ENCODE assay signal across 1 cellular context in the genomic region with DNA sequence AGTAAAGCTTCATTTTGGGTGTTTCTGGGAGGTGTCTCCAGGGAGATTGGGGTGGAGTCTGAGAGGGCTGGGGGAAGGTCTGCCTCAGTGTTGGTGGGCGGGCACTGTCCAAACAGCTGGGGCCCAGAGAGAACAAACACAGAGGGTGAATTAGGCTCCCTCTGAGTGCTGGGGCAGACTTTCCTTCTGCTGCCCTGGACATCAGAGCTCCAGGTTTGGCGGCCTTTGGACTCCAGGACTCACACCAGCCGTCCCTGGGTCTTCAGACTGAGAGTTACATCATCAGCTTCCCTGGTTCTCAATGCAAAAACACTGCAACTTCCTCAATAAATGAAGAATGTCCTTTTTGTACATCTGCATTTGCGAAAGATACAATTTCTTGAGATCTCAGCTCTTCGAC.
A peak's percentile ranks its signal among the peaks of the same experiment; 100 is the strongest.
TF ChIP-seq lines count a peak whose summit lies in the region.

No MANE protein-coding gene starts in this region.

TF ChIP-seq in HepG2, 621 proteins besides CTCF, POLR2A, EP300 and RAD21 (continued from another document and continues in another):
- TF ChIP-seq, protein P1, sequence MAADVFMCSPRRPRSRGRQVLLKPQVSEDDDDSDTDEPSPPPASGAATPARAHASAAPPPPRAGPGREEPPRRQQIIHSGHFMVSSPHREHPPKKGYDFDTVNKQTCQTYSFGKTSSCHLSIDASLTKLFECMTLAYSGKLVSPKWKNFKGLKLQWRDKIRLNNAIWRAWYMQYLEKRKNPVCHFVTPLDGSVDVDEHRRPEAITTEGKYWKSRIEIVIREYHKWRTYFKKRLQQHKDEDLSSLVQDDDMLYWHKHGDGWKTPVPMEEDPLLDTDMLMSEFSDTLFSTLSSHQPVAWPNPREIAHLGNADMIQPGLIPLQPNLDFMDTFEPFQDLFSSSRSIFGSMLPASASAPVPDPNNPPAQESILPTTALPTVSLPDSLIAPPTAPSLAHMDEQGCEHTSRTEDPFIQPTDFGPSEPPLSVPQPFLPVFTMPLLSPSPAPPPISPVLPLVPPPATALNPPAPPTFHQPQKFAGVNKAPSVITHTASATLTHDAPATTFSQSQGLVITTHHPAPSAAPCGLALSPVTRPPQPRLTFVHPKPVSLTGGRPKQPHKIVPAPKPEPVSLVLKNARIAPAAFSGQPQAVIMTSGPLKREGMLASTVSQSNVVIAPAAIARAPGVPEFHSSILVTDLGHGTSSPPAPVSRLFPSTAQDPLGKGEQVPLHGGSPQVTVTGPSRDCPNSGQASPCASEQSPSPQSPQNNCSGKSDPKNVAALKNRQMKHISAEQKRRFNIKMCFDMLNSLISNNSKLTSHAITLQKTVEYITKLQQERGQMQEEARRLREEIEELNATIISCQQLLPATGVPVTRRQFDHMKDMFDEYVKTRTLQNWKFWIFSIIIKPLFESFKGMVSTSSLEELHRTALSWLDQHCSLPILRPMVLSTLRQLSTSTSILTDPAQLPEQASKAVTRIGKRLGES (CRISPR knock-in tag; IDR thresholded peaks at IDR 0.05; ENCODE audit: borderline replicate concordance) = no peak
- no peak for TF ChIP-seq ZNF451 (CRISPR knock-in tag; IDR thresholded peaks at IDR 0.05)
- no peak for TF ChIP-seq ZFY (CRISPR knock-in tag; IDR thresholded peaks at IDR 0.05)
- no peak for TF ChIP-seq NFYB (CRISPR knock-in tag; IDR thresholded peaks at IDR 0.05)
- TF ChIP-seq ZXDC (CRISPR knock-in tag; IDR thresholded peaks at IDR 0.05) = no peak
- no peak for TF ChIP-seq ZNF615 (CRISPR knock-in tag; IDR thresholded peaks at IDR 0.05; ENCODE audit: borderline replicate concordance)
- TF ChIP-seq HNRNPH1 (optimal IDR thresholded peaks at IDR 0.05; ENCODE audit: low read depth, low read length) = no peak
- TF ChIP-seq, protein P2, sequence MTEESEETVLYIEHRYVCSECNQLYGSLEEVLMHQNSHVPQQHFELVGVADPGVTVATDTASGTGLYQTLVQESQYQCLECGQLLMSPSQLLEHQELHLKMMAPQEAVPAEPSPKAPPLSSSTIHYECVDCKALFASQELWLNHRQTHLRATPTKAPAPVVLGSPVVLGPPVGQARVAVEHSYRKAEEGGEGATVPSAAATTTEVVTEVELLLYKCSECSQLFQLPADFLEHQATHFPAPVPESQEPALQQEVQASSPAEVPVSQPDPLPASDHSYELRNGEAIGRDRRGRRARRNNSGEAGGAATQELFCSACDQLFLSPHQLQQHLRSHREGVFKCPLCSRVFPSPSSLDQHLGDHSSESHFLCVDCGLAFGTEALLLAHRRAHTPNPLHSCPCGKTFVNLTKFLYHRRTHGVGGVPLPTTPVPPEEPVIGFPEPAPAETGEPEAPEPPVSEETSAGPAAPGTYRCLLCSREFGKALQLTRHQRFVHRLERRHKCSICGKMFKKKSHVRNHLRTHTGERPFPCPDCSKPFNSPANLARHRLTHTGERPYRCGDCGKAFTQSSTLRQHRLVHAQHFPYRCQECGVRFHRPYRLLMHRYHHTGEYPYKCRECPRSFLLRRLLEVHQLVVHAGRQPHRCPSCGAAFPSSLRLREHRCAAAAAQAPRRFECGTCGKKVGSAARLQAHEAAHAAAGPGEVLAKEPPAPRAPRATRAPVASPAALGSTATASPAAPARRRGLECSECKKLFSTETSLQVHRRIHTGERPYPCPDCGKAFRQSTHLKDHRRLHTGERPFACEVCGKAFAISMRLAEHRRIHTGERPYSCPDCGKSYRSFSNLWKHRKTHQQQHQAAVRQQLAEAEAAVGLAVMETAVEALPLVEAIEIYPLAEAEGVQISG (CRISPR knock-in tag; IDR thresholded peaks at IDR 0.05) = no peak
- no peak for TF ChIP-seq ZUFSP (CRISPR knock-in tag; IDR thresholded peaks at IDR 0.05; ENCODE audit: borderline replicate concordance)
- TF ChIP-seq, protein P3, sequence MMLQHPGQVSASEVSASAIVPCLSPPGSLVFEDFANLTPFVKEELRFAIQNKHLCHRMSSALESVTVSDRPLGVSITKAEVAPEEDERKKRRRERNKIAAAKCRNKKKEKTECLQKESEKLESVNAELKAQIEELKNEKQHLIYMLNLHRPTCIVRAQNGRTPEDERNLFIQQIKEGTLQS (CRISPR knock-in tag; IDR thresholded peaks at IDR 0.05) = peak; percentile 81
- TF ChIP-seq ZNF850 (CRISPR knock-in tag; conservative IDR thresholded peaks at IDR 0.05) = no peak
- no peak for TF ChIP-seq ZNF235 (CRISPR knock-in tag; IDR thresholded peaks at IDR 0.05; ENCODE audit: borderline replicate concordance)
- TF ChIP-seq TCF12 (IDR thresholded peaks at IDR 0.05) = no peak
- TF ChIP-seq TCF12 (CRISPR knock-in tag; IDR thresholded peaks at IDR 0.05) = no peak
- TF ChIP-seq SP5 (CRISPR knock-in tag; IDR thresholded peaks at IDR 0.05; ENCODE audit: borderline replicate concordance, low read depth) = peak; percentile 78
- TF ChIP-seq HOXA9 (CRISPR knock-in tag; IDR thresholded peaks at IDR 0.05; ENCODE audit: borderline replicate concordance) = no peak
- no peak for TF ChIP-seq YEATS4 (CRISPR knock-in tag; IDR thresholded peaks at IDR 0.05; ENCODE audit: borderline replicate concordance)
- no peak for TF ChIP-seq CHCHD3 (CRISPR knock-in tag; IDR thresholded peaks at IDR 0.05)
- no peak for TF ChIP-seq ZBTB7B (CRISPR knock-in tag; IDR thresholded peaks at IDR 0.05)
- TF ChIP-seq ISX (CRISPR knock-in tag; conservative IDR thresholded peaks at IDR 0.05) = no peak
- no peak for TF ChIP-seq ZNF275 (CRISPR knock-in tag; IDR thresholded peaks at IDR 0.05; ENCODE audit: borderline replicate concordance)
- no peak for TF ChIP-seq KMT2A (CRISPR knock-in tag; IDR thresholded peaks at IDR 0.05)
- no peak for TF ChIP-seq ZKSCAN8 (CRISPR knock-in tag; IDR thresholded peaks at IDR 0.05; ENCODE audit: borderline replicate concordance)
- TF ChIP-seq ZMYM2 (CRISPR knock-in tag; IDR thresholded peaks at IDR 0.05) = no peak
- 0 out of 2 replicates have a peak, but pooled peaks have one; percentile 61 for TF ChIP-seq ZNF772 (CRISPR knock-in tag; IDR thresholded peaks at IDR 0.05)
- no peak for TF ChIP-seq NKX3-1 (CRISPR knock-in tag; IDR thresholded peaks at IDR 0.05)
- TF ChIP-seq, protein P4, sequence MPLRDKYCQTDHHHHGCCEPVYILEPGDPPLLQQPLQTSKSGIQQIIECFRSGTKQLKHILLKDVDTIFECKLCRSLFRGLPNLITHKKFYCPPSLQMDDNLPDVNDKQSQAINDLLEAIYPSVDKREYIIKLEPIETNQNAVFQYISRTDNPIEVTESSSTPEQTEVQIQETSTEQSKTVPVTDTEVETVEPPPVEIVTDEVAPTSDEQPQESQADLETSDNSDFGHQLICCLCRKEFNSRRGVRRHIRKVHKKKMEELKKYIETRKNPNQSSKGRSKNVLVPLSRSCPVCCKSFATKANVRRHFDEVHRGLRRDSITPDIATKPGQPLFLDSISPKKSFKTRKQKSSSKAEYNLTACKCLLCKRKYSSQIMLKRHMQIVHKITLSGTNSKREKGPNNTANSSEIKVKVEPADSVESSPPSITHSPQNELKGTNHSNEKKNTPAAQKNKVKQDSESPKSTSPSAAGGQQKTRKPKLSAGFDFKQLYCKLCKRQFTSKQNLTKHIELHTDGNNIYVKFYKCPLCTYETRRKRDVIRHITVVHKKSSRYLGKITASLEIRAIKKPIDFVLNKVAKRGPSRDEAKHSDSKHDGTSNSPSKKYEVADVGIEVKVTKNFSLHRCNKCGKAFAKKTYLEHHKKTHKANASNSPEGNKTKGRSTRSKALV (CRISPR knock-in tag; IDR thresholded peaks at IDR 0.05) = no peak
- no peak for TF ChIP-seq ZNF674 (CRISPR knock-in tag; IDR thresholded peaks at IDR 0.05; ENCODE audit: low read depth)
- TF ChIP-seq RFX3 (CRISPR knock-in tag; IDR thresholded peaks at IDR 0.05) = no peak
- TF ChIP-seq AGO2 (optimal IDR thresholded peaks at IDR 0.05; ENCODE audit: low read depth, low read length) = no peak
- no peak for TF ChIP-seq STAT5B (CRISPR knock-in tag; IDR thresholded peaks at IDR 0.05)
- no peak for TF ChIP-seq ZNF207 (IDR thresholded peaks at IDR 0.05; ENCODE audit: borderline replicate concordance)
- no peak for TF ChIP-seq SRSF9 (IDR thresholded peaks at IDR 0.05; ENCODE audit: borderline replicate concordance, insufficient read depth, low read depth, low read length, poor library complexity, severe bottlenecking)
- TF ChIP-seq HMG20A (CRISPR knock-in tag; IDR thresholded peaks at IDR 0.05; ENCODE audit: borderline replicate concordance) = no peak
- TF ChIP-seq CBX2 (IDR thresholded peaks at IDR 0.05; ENCODE audit: low read depth, low read length) = no peak
- no peak for TF ChIP-seq CBX2 (CRISPR knock-in tag; IDR thresholded peaks at IDR 0.05; ENCODE audit: low read depth)
- no peak for TF ChIP-seq GATA4 (IDR thresholded peaks at IDR 0.05; ENCODE audit: borderline replicate concordance, low read depth)
- TF ChIP-seq KLF9 (CRISPR knock-in tag; IDR thresholded peaks at IDR 0.05; ENCODE audit: low read depth) = no peak
- TF ChIP-seq ZNF562 (CRISPR knock-in tag; IDR thresholded peaks at IDR 0.05; ENCODE audit: borderline replicate concordance) = no peak
- TF ChIP-seq ZNF563 (CRISPR knock-in tag; IDR thresholded peaks at IDR 0.05) = no peak
- TF ChIP-seq NR0B2 (CRISPR knock-in tag; IDR thresholded peaks at IDR 0.05) = no peak
- TF ChIP-seq MIER3 (CRISPR knock-in tag; IDR thresholded peaks at IDR 0.05; ENCODE audit: borderline replicate concordance) = no peak
